Comparison of ENCODE assay signal across 1 cellular context in the genomic region with DNA sequence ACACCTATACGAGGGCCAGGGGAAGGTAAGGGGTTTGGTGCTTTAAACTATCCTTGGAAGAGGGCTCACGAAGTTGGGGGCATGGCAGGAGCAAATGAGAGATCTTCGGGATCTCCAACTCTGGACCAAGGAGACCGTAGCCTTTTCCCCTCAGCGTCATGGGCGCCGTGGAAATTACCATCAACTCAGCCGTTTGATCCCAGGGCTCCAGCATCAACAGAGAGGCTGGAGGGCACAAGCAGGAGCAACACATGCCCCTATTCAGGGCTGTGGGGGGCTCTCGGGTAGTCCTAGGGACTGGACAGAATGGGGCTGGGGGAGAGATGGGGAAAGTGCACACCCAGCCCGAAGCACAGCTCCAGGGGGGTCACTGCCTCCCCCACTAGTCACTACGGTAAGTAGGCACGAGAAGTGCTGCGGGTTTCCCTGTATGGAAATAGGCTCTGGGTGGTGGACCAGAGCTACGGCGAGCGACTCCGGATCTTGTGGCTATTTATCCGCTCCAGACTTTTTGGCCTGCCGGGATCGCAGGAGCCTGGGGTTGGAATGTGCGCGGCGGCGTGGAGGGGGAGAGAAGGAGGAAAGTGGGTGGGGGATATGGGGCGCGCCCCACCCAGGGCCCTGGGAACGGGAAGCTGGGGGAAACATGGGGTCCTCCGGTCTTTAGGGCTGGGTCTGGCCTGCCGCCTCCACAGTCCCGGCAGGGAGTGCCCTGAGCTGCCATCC.
A peak's percentile ranks its signal among the peaks of the same experiment; 100 is the strongest.
TF ChIP-seq lines count a peak whose summit lies in the region.

No MANE protein-coding gene starts in this region.

TF ChIP-seq in GM12878, 131 proteins besides CTCF, POLR2A, EP300 and RAD21:
- no peak for TF ChIP-seq NRF1 (conservative IDR thresholded peaks at IDR 0.05; ENCODE audit: low read depth, low read length)
- TF ChIP-seq RELB (IDR thresholded peaks at IDR 0.05; ENCODE audit: low read depth): no peak
- no peak for TF ChIP-seq TAF1 (IDR thresholded peaks at IDR 0.05; ENCODE audit: borderline replicate concordance, low read depth, low read length)
- TF ChIP-seq E2F4 (IDR thresholded peaks at IDR 0.05; ENCODE audit: low read depth, low read length): no peak
- no peak for TF ChIP-seq STAT1 (conservative IDR thresholded peaks at IDR 0.05)
- TF ChIP-seq RUNX3 (IDR thresholded peaks at IDR 0.05; ENCODE audit: low read length): peak; percentile 36; the same call in 1 of the 2 replicates
- TF ChIP-seq SIN3A (IDR thresholded peaks at IDR 0.05; ENCODE audit: low read depth, low read length): no peak
- TF ChIP-seq E4F1 (IDR thresholded peaks at IDR 0.05; ENCODE audit: borderline replicate concordance, partially characterized antibody): no peak
